8 cellular contexts compared by ENCODE assay signal in genomic region chr3:160448845-160449659, GRCh38. TPM values are rescaled to one million over a fixed set of nuclear protein-coding genes. Genes with fewer than 3 reads are reported as not detected.
A peak's percentile ranks its signal among the peaks of the same experiment; 100 is the strongest.
DNase-seq lines count a peak whose midpoint lies in the region; ATAC-seq and TF ChIP-seq lines count a peak whose summit lies in the region.

No MANE protein-coding gene starts in this region.

- intact Hi-C loops in upper lobe of right lung (cut with DNase I), result no loop called here

- H4K8ac ChIP-seq in mesenchymal stem cell (ENCODE audit: low read length), result peak overlapping the region; percentile 63

- under 1% methylated on average over 26 of the region's 26 CpGs for WGBS in mesenchymal stem cell

- ATAC-seq in GM18861 (IDR thresholded peaks at IDR 0.05; ENCODE audit: unreplicated experiment) (peak; percentile 21), HG03066 (IDR thresholded peaks at IDR 0.05; ENCODE audit: low read depth, unreplicated experiment) (peak; percentile 33), upper lobe of right lung (peak; percentile 73)
- peak; percentile 49 for ATAC-seq in effector memory CD8-positive, alpha-beta T cell (replicated peaks)

- no peaks in the 10 kb centered on the region for H3K9me3 Mint-ChIP-seq in effector memory CD8-positive, alpha-beta T cell

- peak overlapping the region; percentile 26 for H2BK15ac ChIP-seq in mesenchymal stem cell (ENCODE audit: low read depth, poor library complexity, severe bottlenecking)

- peak overlapping the region; percentile 52 for H2BK120ac ChIP-seq in mesenchymal stem cell (ENCODE audit: low read depth, low read length)

- no peaks in the 10 kb centered on the region for H3K27me3 Mint-ChIP-seq in effector memory CD8-positive, alpha-beta T cell

- H3K23ac ChIP-seq in mesenchymal stem cell (ENCODE audit: low read length in 2 of 2), result no peak overlapping the region

- H3K4me2 ChIP-seq in mesenchymal stem cell (ENCODE audit: low read length, poor library complexity, severe bottlenecking), result peak overlapping the region; percentile 36

- H3K4me1 Mint-ChIP-seq in effector memory CD8-positive, alpha-beta T cell (ENCODE audit: low read depth in 2 of 2), result peaks cover 15 to 28% of the 10 kb centered on the region in 2 donors

- H3K36me3 ChIP-seq in mesenchymal stem cell (ENCODE audit: control insufficient read depth in 1 of 2, insufficient read depth in 2 of 2, low read depth in 1 of 2, low read length in 2 of 2), result peaks cover 0 to 9% of the 10 kb centered on the region in 2 experiments
- H3K36me3 ChIP-seq in upper lobe of right lung, result no peaks in the 10 kb centered on the region

- H3K4me1 ChIP-seq in mesenchymal stem cell (ENCODE audit: control insufficient read depth, insufficient read depth, low read depth, low read length) (peaks cover 13% of the 10 kb centered on the region), upper lobe of right lung (peaks cover 6% of the 10 kb centered on the region)

- H3K4me3 Mint-ChIP-seq in effector memory CD8-positive, alpha-beta T cell, result peak overlapping the region; percentile 98 to 100

- peak overlapping the region; percentile 89 to 90 for H3K4me3 ChIP-seq in mesenchymal stem cell (ENCODE audit: insufficient read depth in 1 of 2, low read depth in 1 of 2, low read length in 2 of 2)
- H3K4me3 ChIP-seq in upper lobe of right lung, result peak overlapping the region; percentile 61

- H3K4ac ChIP-seq in mesenchymal stem cell (ENCODE audit: low read depth in 1 of 2, low read length in 2 of 2), result peak overlapping the region; percentile 77 to 82

- peaks cover 21% of the 10 kb centered on the region for H3K36me3 Mint-ChIP-seq in effector memory CD8-positive, alpha-beta T cell (ENCODE audit: insufficient read depth)

- peak overlapping the region in 1 of 2 experiments; percentile 30 for H3K14ac ChIP-seq in mesenchymal stem cell (ENCODE audit: low read length in 2 of 2)

- no peaks in the 10 kb centered on the region for H3K27me3 ChIP-seq in mesenchymal stem cell (ENCODE audit: control insufficient read depth in 1 of 2, insufficient read depth in 1 of 2, low read length in 2 of 2)
- H3K27me3 ChIP-seq in upper lobe of right lung, result no peaks in the 10 kb centered on the region

- DNase-seq in AG08396 (ENCODE audit: low spot score), result peak; percentile 13
- peak; percentile 26 for DNase-seq in RPMI7951 (ENCODE audit: low read depth)
- peak in 2 of 3 experiments; percentile 15 to 29 for DNase-seq in effector memory CD8-positive, alpha-beta T cell
- peak; percentile 67 for DNase-seq in mesenchymal stem cell
- DNase-seq in upper lobe of right lung, result no peak
- DNase-seq in activated gamma-delta T cell (lab: John Stamatoyannopoulos, UW), result no peak

- H3K27ac ChIP-seq in mesenchymal stem cell (ENCODE audit: low read length, poor library complexity, severe bottlenecking) (peak overlapping the region; percentile 89), upper lobe of right lung (peak overlapping the region; percentile 70)

- peak overlapping the region; percentile 21 for H2AFZ ChIP-seq in mesenchymal stem cell (ENCODE audit: low read depth, low read length)

- H3K18ac ChIP-seq in mesenchymal stem cell (ENCODE audit: low read depth in 1 of 2, low read length in 2 of 2), result peak overlapping the region; percentile 81 to 94

- peak overlapping the region; percentile 96 for H4K91ac ChIP-seq in mesenchymal stem cell (ENCODE audit: low read length)

- H3K9me3 ChIP-seq in mesenchymal stem cell (ENCODE audit: control insufficient read depth, low read length), result no peaks in the 10 kb centered on the region
- no peaks in the 10 kb centered on the region for H3K9me3 ChIP-seq in upper lobe of right lung

- no peaks in the 10 kb centered on the region for H3K79me1 ChIP-seq in mesenchymal stem cell (replicated peaks; ENCODE audit: low read length, poor library complexity, severe bottlenecking)

- peak overlapping the region; percentile 54 for H2BK5ac ChIP-seq in mesenchymal stem cell (ENCODE audit: low read depth, low read length, poor library complexity, severe bottlenecking)

- no peak for TF ChIP-seq CTCF in upper lobe of right lung (IDR thresholded peaks at IDR 0.05)

- H2AK5ac ChIP-seq in mesenchymal stem cell (ENCODE audit: low read length, severe bottlenecking), result no peak overlapping the region

- peak overlapping the region; percentile 20 to 70 for H2BK12ac ChIP-seq in mesenchymal stem cell (ENCODE audit: low read length in 2 of 2)

- H3K27ac Mint-ChIP-seq in effector memory CD8-positive, alpha-beta T cell, result peak overlapping the region; percentile 97 to 99

- peak overlapping the region; percentile 78 for H3K9ac ChIP-seq in mesenchymal stem cell (ENCODE audit: low read length)

RNA-seq across cellular contexts. Expression of gene TRIM59, which starts 0.5 kb away (rescaled TPM):
- 11.9 and 19.7 TPM in 2 replicates for total RNA-seq in RPMI7951 (2014; rRNA removed; shearing (Covaris generic))
- polyA plus RNA-seq in mesenchymal stem cell (2013, experiment 1 of 2), result 11.1 TPM
- 9.7 TPM for polyA plus RNA-seq in mesenchymal stem cell (2013, experiment 2 of 2)
- total RNA-seq in upper lobe of right lung, result 4.5 TPM

RNA-seq across cellular contexts. Expression of gene SMC4, which starts 49.6 kb away (rescaled TPM):
- 263 and 317 TPM in 2 replicates for total RNA-seq in RPMI7951 (2014; rRNA removed; shearing (Covaris generic))
- polyA plus RNA-seq in mesenchymal stem cell (2013, experiment 1 of 2), result 111 TPM
- 103 TPM for polyA plus RNA-seq in mesenchymal stem cell (2013, experiment 2 of 2)
- 46.8 TPM for total RNA-seq in upper lobe of right lung

RNA-seq across cellular contexts. Expression of gene IFT80, which starts 50.0 kb away (rescaled TPM):
- total RNA-seq in RPMI7951 (2014; rRNA removed; shearing (Covaris generic)), result 44.2 and 44.7 TPM in 2 replicates
- polyA plus RNA-seq in mesenchymal stem cell (2013, experiment 1 of 2), result 20.1 TPM
- 18.2 TPM for polyA plus RNA-seq in mesenchymal stem cell (2013, experiment 2 of 2)
- 37.1 TPM for total RNA-seq in upper lobe of right lung

Comparison
In these comparisons a context has a peak if more than half of its experiments do, and no peak if none do; other contexts are left out.
1. DNase-seq: peak in AG08396 (single experiment), RPMI7951 (single experiment), effector memory CD8-positive, alpha-beta T cell (2 of 3) and mesenchymal stem cell (single experiment); none in upper lobe of right lung (single experiment) and activated gamma-delta T cell (single experiment).
2. ATAC-seq: peak in every context shown above with its lines; median percentile 73 in upper lobe of right lung; 49 in effector memory CD8-positive, alpha-beta T cell; 33 in HG03066; 21 in GM18861.